In genomic region chr18:51236225-51236624, GRCh38 we compare ENCODE assay signal across 10 cellular contexts. TPM values are rescaled to one million over a fixed set of nuclear protein-coding genes. Genes with fewer than 3 reads are reported as not detected.
DNase-seq lines count a peak whose midpoint lies in the region; ATAC-seq and TF ChIP-seq lines count a peak whose summit lies in the region.
"Had no signal": no experiment of that assay in that cellular context is flagged by ENCODE, and none has a peak within 500 bp of the region (broad histone marks: within the 10 kb centered on the region; RNA-seq: fewer than 3 reads in every experiment).

No MANE protein-coding gene starts in this region.

- TF ChIP-seq CTCF in Caco-2 (IDR thresholded peaks at IDR 0.05; ENCODE audit: insufficient read depth in 1 of 2, low read depth in 1 of 2, low read length in 1 of 2, severe bottlenecking in 1 of 2, unreplicated experiment in 1 of 2) (no peak), kidney epithelial cell (IDR thresholded peaks at IDR 0.05; ENCODE audit: insufficient read depth, low read length, poor library complexity, severe bottlenecking) (no peak)

- H3K27me3 ChIP-seq in Caco-2 (replicated peaks; ENCODE audit: control insufficient read depth, insufficient read depth, low read length) (no peaks in the 10 kb centered on the region), kidney epithelial cell (ENCODE audit: control insufficient read depth, insufficient read depth, low read length) (no peaks in the 10 kb centered on the region)

- H3K36me3 ChIP-seq in Caco-2 (ENCODE audit: control insufficient read depth, insufficient read depth, low read length): no peaks in the 10 kb centered on the region
- no peaks in the 10 kb centered on the region for H3K36me3 ChIP-seq in kidney epithelial cell (ENCODE audit: control insufficient read depth, insufficient read depth, low read length)

- no peaks in the 10 kb centered on the region for H3K36me3 Mint-ChIP-seq in Caco-2 (ENCODE audit: insufficient read depth, unreplicated experiment)
- no peaks in the 10 kb centered on the region for H3K36me3 Mint-ChIP-seq in activated T-helper 17 cell treated with anti-CD3 and anti-CD28 coated beads, Interleukin-2, amount 50 U/mL, for 72 hours (ENCODE audit: low read depth)

- H3K4me3 ChIP-seq in Caco-2 (ENCODE audit: low read depth, low read length) (no peak overlapping the region), kidney epithelial cell (ENCODE audit: low read depth, low read length) (no peak overlapping the region)

- no peaks in the 10 kb centered on the region for H3K9me3 Mint-ChIP-seq in Caco-2 (ENCODE audit: unreplicated experiment)
- H3K9me3 Mint-ChIP-seq in activated T-helper 17 cell treated with anti-CD3 and anti-CD28 coated beads, Interleukin-2, amount 50 U/mL, for 72 hours: no peaks in the 10 kb centered on the region

- no peaks in the 10 kb centered on the region for H3K27me3 Mint-ChIP-seq in Caco-2 (ENCODE audit: insufficient read depth, unreplicated experiment)
- peaks cover 15% of the 10 kb centered on the region for H3K27me3 Mint-ChIP-seq in activated T-helper 17 cell treated with anti-CD3 and anti-CD28 coated beads, Interleukin-2, amount 50 U/mL, for 72 hours

- BruUV-seq in Caco-2 (replicated peaks; lab: Mats Ljungman, UMichigan): no TSS peak

- H3K4me1 Mint-ChIP-seq in Caco-2 (ENCODE audit: low read depth, unreplicated experiment): peaks cover 23% of the 10 kb centered on the region
- peaks cover 10% of the 10 kb centered on the region for H3K4me1 Mint-ChIP-seq in activated T-helper 17 cell treated with anti-CD3 and anti-CD28 coated beads, Interleukin-2, amount 50 U/mL, for 72 hours

- CTCF ChIA-PET in Caco-2 (lab: Charles Lee): no interaction called here

- no peaks in the 10 kb centered on the region for H3K9me3 ChIP-seq in Caco-2

- peaks cover 18% of the 10 kb centered on the region for H3K4me1 ChIP-seq in Caco-2

- H3K27ac Mint-ChIP-seq in Caco-2 (ENCODE audit: unreplicated experiment): no peak overlapping the region
- H3K27ac Mint-ChIP-seq in activated T-helper 17 cell treated with anti-CD3 and anti-CD28 coated beads, Interleukin-2, amount 50 U/mL, for 72 hours: peak overlapping the region; percentile 42

- peak; percentile 60 to 68 for DNase-seq in Caco-2
- peak; percentile 52 for DNase-seq in HuH-7 (ENCODE audit: low spot score)
- DNase-seq in kidney epithelial cell (ENCODE audit: low read depth): peak; percentile 5
- no peak for DNase-seq in stimulated activated CD4-positive, alpha-beta T cell treated with anti-CD3 and anti-CD28 coated beads, Interleukin-2, amount 100 ng/mL, for 24 hours
- DNase-seq in DMS153 treated with DMSO at 0.1 percent for 48 hours (lab: John Stamatoyannopoulos, UW; ENCODE audit: unreplicated experiment): no peak
- DNase-seq in NCI-H748 (lab: John Stamatoyannopoulos, UW; ENCODE audit: unreplicated experiment): no peak
- DNase-seq: activated CD8-positive, alpha-beta memory T cell treated with anti-CD3 and anti-CD28 coated beads for 24 hours; NCI-H82 had no signal

- POLR2A ChIA-PET in Caco-2 (lab: Charles Lee): no interaction called here

- intact Hi-C loops in Caco-2 (cut with micrococcal nuclease; ENCODE audit: unreplicated experiment): loop anchor here (1.0 to 10.0 kb wide), 3 partner anchors 38 to 149 kb away; no protein-coding TSS in a partner anchor

- no peak overlapping the region for H3K4me3 Mint-ChIP-seq in Caco-2 (ENCODE audit: unreplicated experiment)
- H3K4me3 Mint-ChIP-seq in activated T-helper 17 cell treated with anti-CD3 and anti-CD28 coated beads, Interleukin-2, amount 50 U/mL, for 72 hours: no peak overlapping the region

- peak; percentile 62 for ATAC-seq in activated T-helper 17 cell treated with anti-CD3 and anti-CD28 coated beads, Interleukin-2, amount 50 U/mL, for 72 hours (replicated peaks)
- no peak for ATAC-seq in GM18909 (IDR thresholded peaks at IDR 0.05; ENCODE audit: poor library complexity, unreplicated experiment)

RNA-seq across cellular contexts. Expression of gene MEX3C, which starts 38.7 kb away (rescaled TPM):
- total RNA-seq in Caco-2 (2022): 44.8 and 47.0 TPM in 2 replicates
- total RNA-seq in activated T-helper 17 cell treated with anti-CD3 and anti-CD28 coated beads, Interleukin-2, amount 50 U/mL, for 72 hours: 10 to 100 TPM; 46.0 to 46.9 TPM
- total RNA-seq in kidney epithelial cell: 60.1 and 64.7 TPM in 2 replicates

Comparison
In these comparisons a context has a peak if more than half of its experiments do, and no peak if none do; other contexts are left out.
1. DNase-seq: peak in Caco-2 (2 of 2), HuH-7 (single experiment) and kidney epithelial cell (single experiment); none in stimulated activated CD4-positive, alpha-beta T cell treated with anti-CD3 and anti-CD28 coated beads, Interleukin-2, amount 100 ng/mL, for 24 hours (0 of 2), DMS153 treated with DMSO at 0.1 percent for 48 hours (single experiment) and NCI-H748 (single experiment).